30 cellular contexts compared by ENCODE assay signal in genomic region chrX:112380541-112381278, GRCh38.
"Had no signal": no experiment of that assay in that cellular context is flagged by ENCODE, and none has a peak within 500 bp of the region (broad histone marks: within the 10 kb centered on the region; RNA-seq: fewer than 3 reads in every experiment).

No MANE protein-coding gene starts in this region.

- H3K4me1 ChIP-seq: ascending aorta, body of pancreas had no signal

- H3K27me3 ChIP-seq: ascending aorta, body of pancreas had no signal

- FAIRE-seq: TTC549 had no signal

- H3K9me3 ChIP-seq: ascending aorta, body of pancreas had no signal

- H3K27ac ChIP-seq: ascending aorta, body of pancreas, SK-N-MC had no signal

- DNase-seq: activated CD4-positive, alpha-beta memory T cell treated with anti-CD3 and anti-CD28 coated beads for 36 hours; activated CD4-positive, alpha-beta T cell treated with anti-CD3 and anti-CD28 coated beads, Interleukin-2, amount 10 ng/mL, durations not matched to agents 7 days and 5 days; activated CD4-positive, CD25-positive, alpha-beta regulatory T cell; activated CD8-positive, alpha-beta memory T cell treated with anti-CD3 and anti-CD28 coated beads for 24 hours; activated effector memory CD4-positive, alpha-beta T cell treated with anti-CD3 and anti-CD28 coated beads, Interleukin-2, amount 50 U/mL, for 16 hours; activated naive CD4-positive, alpha-beta T cell treated with Interleukin-2 at 50 U/mL for 16 hours; activated naive CD8-positive, alpha-beta T cell treated with anti-CD3 and anti-CD28 coated beads, Interleukin-2, amount 50 U/mL, for 24 hours; activated T-cell treated with anti-CD3 and anti-CD28 coated beads, Interleukin-2, amount 50 U/mL, for 4 hours; amniotic stem cell; body of pancreas; cerebellar nuclear complex; Kasumi-1; NCI-H1048; NCI-H1417; NCI-H2029; NCI-H2107; NCI-H2171 treated with DMSO at 0.1 percent for 48 hours; NCI-H226; NCI-H526; NK-92 treated with Interleukin-12 subunit alpha and Interleukin-12 subunit beta, amount 100 ng/mL, for 24 hours; OCI-M1; RPMI8226; T-cell; T-helper 2 cell; T1000 had no signal

- ATAC-seq: activated naive CD4-positive, alpha-beta T cell treated with anti-CD3 and anti-CD28 coated beads, Interleukin-2, amount 50 U/mL, for 72 hours; activated naive CD8-positive, alpha-beta T cell treated with anti-CD3 and anti-CD28 coated beads, Interleukin-2, amount 50 U/mL, for 24 hours; activated T-cell treated with anti-CD3 and anti-CD28 coated beads, Interleukin-2, amount 50 U/mL, for 4 hours; body of pancreas; Panc1; T-cell had no signal

- H3K36me3 ChIP-seq: ascending aorta had no signal

- H3K4me3 ChIP-seq: ascending aorta, body of pancreas, SK-N-MC had no signal
